ENCODE assay signal across 30 cellular contexts in the genomic region with DNA sequence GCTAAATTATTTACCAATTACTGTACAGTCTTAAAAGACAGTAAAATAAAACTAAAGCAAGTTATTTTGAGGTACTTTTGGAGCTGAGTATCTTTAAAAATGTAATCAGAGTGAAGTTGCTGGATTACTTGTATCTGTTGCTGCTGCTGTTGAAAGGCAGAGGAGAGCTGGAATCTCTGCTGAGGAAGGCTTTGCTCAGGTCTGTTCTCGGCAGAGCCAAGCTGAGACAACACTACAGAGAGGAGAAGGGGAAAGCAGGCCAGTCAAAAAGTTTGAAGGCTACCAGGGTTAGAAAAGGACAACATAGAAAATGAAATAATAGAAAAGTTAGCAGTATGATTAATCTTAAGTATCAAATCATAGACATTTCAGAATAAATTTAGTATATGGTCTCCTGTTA. TPM values are rescaled to one million over a fixed set of nuclear protein-coding genes. Genes with fewer than 3 reads are reported as not detected.
DNase-seq lines count a peak whose midpoint lies in the region; ATAC-seq, FAIRE-seq and TF ChIP-seq lines count a peak whose summit lies in the region.
"Had no signal": no experiment of that assay in that cellular context is flagged by ENCODE, and none has a peak within 500 bp of the region (broad histone marks: within the 10 kb centered on the region; RNA-seq: fewer than 3 reads in every experiment).

No MANE protein-coding gene starts in this region.

- no peak overlapping the region for H3K4me3 Mint-ChIP-seq in WTC11
- H3K4me3 Mint-ChIP-seq in mesothelial cell of epicardium: no peak overlapping the region
- H3K4me3 Mint-ChIP-seq: activated CD8-positive, alpha-beta memory T cell treated with anti-CD3 and anti-CD28 coated beads, Interleukin-2, amount 10 ng/mL, durations not matched to agents 7 days and 5 days; activated T-helper 1 cell treated with anti-CD3 and anti-CD28 coated beads, Interleukin-12 subunit alpha, Interleukin-12 subunit beta, Interleukin-2, Interleukin-4 antibody, amounts not matched to agents 30 ng/mL and 10 ng/mL and 1 ng/mL, durations not matched to agents 14 hours and 24 hours and 36 hours had no signal

- TF ChIP-seq CTCF in HepG2 (CRISPR knock-in tag; IDR thresholded peaks at IDR 0.05): no peak
- TF ChIP-seq CTCF in right lobe of liver (IDR thresholded peaks at IDR 0.05): no peak
- TF ChIP-seq CTCF in WTC11 (IDR thresholded peaks at IDR 0.05): no peak
- TF ChIP-seq CTCF in mesothelial cell of epicardium (IDR thresholded peaks at IDR 0.05; ENCODE audit: unreplicated experiment): no peak

- H3K9me3 ChIP-seq in HepG2 (ENCODE audit: low read length) (no peaks in the 10 kb centered on the region), right lobe of liver (no peaks in the 10 kb centered on the region)
- H3K9me3 ChIP-seq: Caco-2, colonic mucosa, right atrium auricular region, stomach, vagina had no signal

- DNase-seq in HepG2 (ENCODE audit: low spot score) (no peak), right lobe of liver (no peak), WTC11 (ENCODE audit: low spot score) (no peak), mesothelial cell of epicardium (ENCODE audit: low spot score in 2 of 2, unreplicated experiment in 2 of 2) (no peak), left cardiac atrium (no peak), NCI-H187 (lab: John Stamatoyannopoulos, UW) (no peak), DMS 273 treated with DMSO at 0.1 percent for 48 hours (lab: John Stamatoyannopoulos, UW) (no peak)
- DNase-seq: activated CD8-positive, alpha-beta memory T cell treated with anti-CD3 and anti-CD28 coated beads, Interleukin-2, amount 10 ng/mL, durations not matched to agents 7 days and 5 days; C1 segment of cervical spinal cord; Caco-2; colonic mucosa; effector CD4-positive, alpha-beta T cell; glutamatergic neuron; H7; Kasumi-1; mammary epithelial cell; NCI-H1436; NCI-H345; SIG-M5; stimulated activated CD4-positive, alpha-beta T cell treated with anti-CD3 and anti-CD28 coated beads, Interleukin-1b, Interleukin-23, amount 100 ng/mL, for 48 hours; stomach had no signal

- no peaks in the 10 kb centered on the region for H3K79me2 ChIP-seq in HepG2 (ENCODE audit: insufficient read depth, low read length)

- H3K27me3 Mint-ChIP-seq in WTC11 (ENCODE audit: low read depth) (no peaks in the 10 kb centered on the region), mesothelial cell of epicardium (ENCODE audit: low read depth) (no peaks in the 10 kb centered on the region)
- H3K27me3 Mint-ChIP-seq: activated CD8-positive, alpha-beta memory T cell treated with anti-CD3 and anti-CD28 coated beads, Interleukin-2, amount 10 ng/mL, durations not matched to agents 7 days and 5 days had no signal

- no peak overlapping the region for H3K27ac ChIP-seq in HepG2 (ENCODE audit: extremely low read length, insufficient read depth, low read length)
- no peak overlapping the region for H3K27ac ChIP-seq in right lobe of liver
- H3K27ac ChIP-seq: cardiac muscle cell, colonic mucosa, epithelial cell of prostate, HL-60, right atrium auricular region, stomach, vagina had no signal

- no peak for FAIRE-seq in HepG2 (lab: Jason Lieb, UNC)
- FAIRE-seq: astrocyte, G401.6 had no signal

- H3K27ac Mint-ChIP-seq in WTC11 (peak overlapping the region; percentile 88; the same call in 1 of the 2 replicates), mesothelial cell of epicardium (peak overlapping the region; percentile 22)
- H3K27ac Mint-ChIP-seq: activated CD8-positive, alpha-beta memory T cell treated with anti-CD3 and anti-CD28 coated beads, Interleukin-2, amount 10 ng/mL, durations not matched to agents 7 days and 5 days; activated T-helper 1 cell treated with anti-CD3 and anti-CD28 coated beads, Interleukin-12 subunit alpha, Interleukin-12 subunit beta, Interleukin-2, Interleukin-4 antibody, amounts not matched to agents 30 ng/mL and 10 ng/mL and 1 ng/mL, durations not matched to agents 14 hours and 24 hours and 36 hours had no signal

- TF ChIP-seq RAD21 in HepG2 (CRISPR knock-in tag; IDR thresholded peaks at IDR 0.05): no peak

- H3K9me3 Mint-ChIP-seq in WTC11 (no peaks in the 10 kb centered on the region), mesothelial cell of epicardium (peaks cover under 1% of the 10 kb centered on the region)
- H3K9me3 Mint-ChIP-seq: activated T-helper 1 cell treated with anti-CD3 and anti-CD28 coated beads, Interleukin-12 subunit alpha, Interleukin-12 subunit beta, Interleukin-2, Interleukin-4 antibody, amounts not matched to agents 30 ng/mL and 10 ng/mL and 1 ng/mL, durations not matched to agents 14 hours and 24 hours and 36 hours had no signal

- in situ Hi-C loops in HepG2 (cut with HindIII; ENCODE audit: extremely low pct_ligation_motif_present, low pct_unique_long_range_greater_than_20kb): no loop called here

- no peak for TF ChIP-seq POLR2A in HepG2 (IDR thresholded peaks at IDR 0.05; ENCODE audit: insufficient read depth in 1 of 2, low read depth in 2 of 2, low read length in 2 of 2)
- TF ChIP-seq POLR2A in right lobe of liver (IDR thresholded peaks at IDR 0.05): no peak

- H3K36me3 ChIP-seq in HepG2 (replicated peaks in 1 of 2; ENCODE audit: control insufficient read depth in 1 of 2, insufficient read depth in 2 of 2, low read length in 2 of 2) (peaks cover 7 to 66% of the 10 kb centered on the region in 2 experiments), right lobe of liver (peaks cover 6 to 64% (median 25%) of the 10 kb centered on the region in 4 donors)

- no TSS peak for BruUV-seq in HepG2 (replicated peaks; lab: Mats Ljungman, UMichigan)

- peaks cover 66% of the 10 kb centered on the region for H3K36me3 Mint-ChIP-seq in WTC11
- H3K36me3 Mint-ChIP-seq in mesothelial cell of epicardium: peaks cover 38% of the 10 kb centered on the region

- no peak for TF ChIP-seq EP300 in HepG2 (IDR thresholded peaks at IDR 0.05; ENCODE audit: low read depth in 2 of 2, low read length in 2 of 2)
- TF ChIP-seq EP300 in HepG2 (CRISPR knock-in tag; IDR thresholded peaks at IDR 0.05; ENCODE audit: borderline replicate concordance): no peak

- H3K4me1 Mint-ChIP-seq in WTC11: peaks cover 10% of the 10 kb centered on the region
- no peaks in the 10 kb centered on the region for H3K4me1 Mint-ChIP-seq in mesothelial cell of epicardium

- intact Hi-C loops in HepG2 (cut with micrococcal nuclease; ENCODE audit: unreplicated experiment): no loop called here
- intact Hi-C loops in right lobe of liver (cut with DNase I): no loop called here
- intact Hi-C loops in left cardiac atrium (cut with DNase I): no loop called here

- H2AFZ ChIP-seq in HepG2 (ENCODE audit: low read length): no peak overlapping the region

- CTCF ChIA-PET in HepG2 (lab: Yijun Ruan, JAX; ENCODE audit: low intra/inter-chr PET ratio, low total read pairs) (no interaction called here), WTC11 (lab: Charles Lee) (no interaction called here)

- no peaks in the 10 kb centered on the region for H4K20me1 ChIP-seq in HepG2 (ENCODE audit: insufficient read depth, low read length)

- H3K9ac ChIP-seq in HepG2 (ENCODE audit: insufficient read depth, low read depth, low read length): no peak overlapping the region

- H3K4me1 ChIP-seq in HepG2 (ENCODE audit: insufficient read depth, low read length) (no peaks in the 10 kb centered on the region), right lobe of liver (no peaks in the 10 kb centered on the region)
- H3K4me1 ChIP-seq: Caco-2, colonic mucosa, right atrium auricular region, stomach, vagina had no signal

- ATAC-seq in HepG2 (no peak; the same call in 2 of the 3 replicates), right lobe of liver (no peak), WTC11 (no peak), left cardiac atrium (no peak)
- ATAC-seq: activated CD8-positive, alpha-beta memory T cell treated with anti-CD3 and anti-CD28 coated beads, Interleukin-2, amount 10 ng/mL, durations not matched to agents 7 days and 5 days; Panc1 had no signal

- H3K4me3 ChIP-seq in HepG2 (replicated peaks in 1 of 3; ENCODE audit: insufficient read depth in 1 of 3, low read depth in 2 of 3, low read length in 3 of 3) (no peak overlapping the region), right lobe of liver (no peak overlapping the region)
- H3K4me3 ChIP-seq: cardiac muscle cell, colonic mucosa, right atrium auricular region, stomach, vagina had no signal

- H3K27me3 ChIP-seq in HepG2 (ENCODE audit: control insufficient read depth in 1 of 2, insufficient read depth in 2 of 2, low read length in 2 of 2) (no peaks in the 10 kb centered on the region), right lobe of liver (no peaks in the 10 kb centered on the region)
- H3K27me3 ChIP-seq: cardiac muscle cell, colonic mucosa, right atrium auricular region, stomach, vagina had no signal

- POLR2A ChIA-PET in HepG2 (lab: Yijun Ruan, JAX) (no interaction called here), WTC11 (lab: Charles Lee) (no interaction called here)

- no peak overlapping the region for H3K4me2 ChIP-seq in HepG2 (ENCODE audit: low read depth, low read length)

- WGBS in HepG2 (ENCODE audit: low lambda C conversion rate): 97% methylated on average over 1 of the region's 1 CpG
- 100% methylated on average over 1 of the region's 1 CpG for WGBS in right lobe of liver (ENCODE audit: insufficient coverage, low coverage, low lambda C conversion rate, missing lambda C conversion rate)

RNA-seq across cellular contexts. Expression of gene EXOSC8, which starts 9.8 kb away (rescaled TPM):
- 95.8 and 128 TPM in 2 replicates for total RNA-seq in HepG2 (2016; rRNA removed; fragmentation: Illumina TruSeq; extraction: Trizol)
- total RNA-seq in HepG2 (2016; cell fraction: cytosol; rRNA removed; fragmentation: Illumina TruSeq; extraction: Trizol; ENCODE audit: low read depth): 30.2 and 32.2 TPM in 2 replicates
- 93.9 and 124 TPM in 2 replicates for total RNA-seq in HepG2 (2016; cell fraction: insoluble cytoplasmic fraction; rRNA removed; fragmentation: Illumina TruSeq; extraction: Trizol)
- total RNA-seq in HepG2 (2016; cell fraction: membrane; rRNA removed; fragmentation: Illumina TruSeq; extraction: Trizol): 32.7 and 38.7 TPM in 2 replicates
- total RNA-seq in HepG2 (2016; cell fraction: nucleus; rRNA removed; fragmentation: Illumina TruSeq; extraction: Trizol): 63.2 and 66.3 TPM in 2 replicates
- polyA plus RNA-seq in HepG2 (2011; rRNA removed): 28.2 and 38.6 TPM in 2 replicates
- 17.6 and 18.4 TPM in 2 replicates for polyA plus RNA-seq in HepG2 (2011; cell fraction: cytosol; rRNA removed)
- polyA plus RNA-seq in HepG2 (2011; cell fraction: nucleus; rRNA removed): 30.3 and 35.7 TPM in 2 replicates
- polyA plus RNA-seq in HepG2 (2012): 40.5 and 59.2 TPM in 2 replicates
- polyA plus RNA-seq in HepG2 (2016; cell fraction: cytosol; fragmentation: Illumina TruSeq; extraction: Trizol; ENCODE audit: low read depth): 23.2 and 23.4 TPM in 2 replicates
- 124 and 130 TPM in 2 replicates for polyA plus RNA-seq in HepG2 (2016; cell fraction: insoluble cytoplasmic fraction; fragmentation: Illumina TruSeq; extraction: Trizol; ENCODE audit: low read depth)
- polyA plus RNA-seq in HepG2 (2016; cell fraction: membrane; fragmentation: Illumina TruSeq; extraction: Trizol; ENCODE audit: low read depth): 25.9 and 27.7 TPM in 2 replicates
- polyA plus RNA-seq in HepG2 (2016; cell fraction: nucleus; fragmentation: Illumina TruSeq; extraction: Trizol; ENCODE audit: insufficient read depth, low read depth): 118 and 135 TPM in 2 replicates
- polyA minus RNA-seq in HepG2 (2011; rRNA and poly(A)+ RNA removed; ENCODE audit: low replicate concordance): 7.3 and 17.5 TPM in 2 replicates
- polyA minus RNA-seq in HepG2 (2011; cell fraction: cytosol; rRNA and poly(A)+ RNA removed): 10.3 and 17.3 TPM in 2 replicates
- 26.2 and 26.4 TPM in 2 replicates for polyA minus RNA-seq in HepG2 (2011; cell fraction: nucleus; rRNA and poly(A)+ RNA removed)
- total RNA-seq in right lobe of liver: 10 to 100 TPM in 5 of 6 experiments, 1 to 10 TPM in 1; 9.3 to 14.4 (median 11.1) TPM
- 76.6 to 81.6 TPM (median 78.6 TPM) in 3 replicates for total RNA-seq in WTC11 (2021)
- 47.6 to 55.7 TPM (median 51.0 TPM) in 3 replicates for total RNA-seq in mesothelial cell of epicardium
- 10 to 100 TPM; 24.2 to 24.8 TPM for total RNA-seq in left cardiac atrium

RNA-seq across cellular contexts. Expression of gene ALG5, which starts 11.3 kb away (rescaled TPM):
- total RNA-seq in HepG2 (2016; rRNA removed; fragmentation: Illumina TruSeq; extraction: Trizol) (29.0 and 51.1 TPM in 2 replicates), right lobe of liver (10 to 100 TPM; 22.9 to 30.0 (median 28.5) TPM), WTC11 (2021) (18.4 to 19.8 TPM (median 19.6 TPM) in 3 replicates), mesothelial cell of epicardium (27.1 to 30.7 TPM (median 27.2 TPM) in 3 replicates), left cardiac atrium (10 to 100 TPM; 16.2 to 23.8 TPM)
- 23.5 and 24.8 TPM in 2 replicates for total RNA-seq in HepG2 (2016; cell fraction: cytosol; rRNA removed; fragmentation: Illumina TruSeq; extraction: Trizol; ENCODE audit: low read depth)
- total RNA-seq in HepG2 (2016; cell fraction: insoluble cytoplasmic fraction; rRNA removed; fragmentation: Illumina TruSeq; extraction: Trizol): 31.0 and 53.0 TPM in 2 replicates
- 24.4 and 24.7 TPM in 2 replicates for total RNA-seq in HepG2 (2016; cell fraction: membrane; rRNA removed; fragmentation: Illumina TruSeq; extraction: Trizol)
- total RNA-seq in HepG2 (2016; cell fraction: nucleus; rRNA removed; fragmentation: Illumina TruSeq; extraction: Trizol): 45.9 and 47.6 TPM in 2 replicates
- polyA plus RNA-seq in HepG2 (2011; rRNA removed): 24.5 and 27.8 TPM in 2 replicates
- polyA plus RNA-seq in HepG2 (2011; cell fraction: cytosol; rRNA removed): 10.7 and 18.2 TPM in 2 replicates
- 6.3 and 8.1 TPM in 2 replicates for polyA plus RNA-seq in HepG2 (2011; cell fraction: nucleus; rRNA removed)
- 21.9 and 24.5 TPM in 2 replicates for polyA plus RNA-seq in HepG2 (2012)
- polyA plus RNA-seq in HepG2 (2016; cell fraction: cytosol; fragmentation: Illumina TruSeq; extraction: Trizol; ENCODE audit: low read depth): 14.4 and 17.4 TPM in 2 replicates
- 25.0 and 27.4 TPM in 2 replicates for polyA plus RNA-seq in HepG2 (2016; cell fraction: insoluble cytoplasmic fraction; fragmentation: Illumina TruSeq; extraction: Trizol; ENCODE audit: low read depth)
- polyA plus RNA-seq in HepG2 (2016; cell fraction: membrane; fragmentation: Illumina TruSeq; extraction: Trizol; ENCODE audit: low read depth): 14.3 and 16.1 TPM in 2 replicates
- 56.0 and 59.6 TPM in 2 replicates for polyA plus RNA-seq in HepG2 (2016; cell fraction: nucleus; fragmentation: Illumina TruSeq; extraction: Trizol; ENCODE audit: insufficient read depth, low read depth)
- polyA minus RNA-seq in HepG2 (2011; rRNA and poly(A)+ RNA removed; ENCODE audit: low replicate concordance): 5.3 and 9.5 TPM in 2 replicates
- 6.9 and 12.7 TPM in 2 replicates for polyA minus RNA-seq in HepG2 (2011; cell fraction: cytosol; rRNA and poly(A)+ RNA removed)
- 22.5 and 42.6 TPM in 2 replicates for polyA minus RNA-seq in HepG2 (2011; cell fraction: nucleus; rRNA and poly(A)+ RNA removed)

RNA-seq across cellular contexts. Expression of gene SUPT20H, which starts 49.1 kb away (rescaled TPM):
- 33.9 and 35.0 TPM in 2 replicates for total RNA-seq in HepG2 (2016; rRNA removed; fragmentation: Illumina TruSeq; extraction: Trizol)
- total RNA-seq in HepG2 (2016; cell fraction: cytosol; rRNA removed; fragmentation: Illumina TruSeq; extraction: Trizol; ENCODE audit: low read depth): 21.9 and 24.9 TPM in 2 replicates
- 34.1 and 34.7 TPM in 2 replicates for total RNA-seq in HepG2 (2016; cell fraction: insoluble cytoplasmic fraction; rRNA removed; fragmentation: Illumina TruSeq; extraction: Trizol)
- 32.8 and 34.4 TPM in 2 replicates for total RNA-seq in HepG2 (2016; cell fraction: membrane; rRNA removed; fragmentation: Illumina TruSeq; extraction: Trizol)
- 67.4 and 70.1 TPM in 2 replicates for total RNA-seq in HepG2 (2016; cell fraction: nucleus; rRNA removed; fragmentation: Illumina TruSeq; extraction: Trizol)
- 52.1 and 63.6 TPM in 2 replicates for polyA plus RNA-seq in HepG2 (2011; rRNA removed)
- polyA plus RNA-seq in HepG2 (2011; cell fraction: cytosol; rRNA removed): 26.4 and 30.4 TPM in 2 replicates
- polyA plus RNA-seq in HepG2 (2011; cell fraction: nucleus; rRNA removed): 65.9 and 69.3 TPM in 2 replicates
- 24.2 and 31.8 TPM in 2 replicates for polyA plus RNA-seq in HepG2 (2012)
- polyA plus RNA-seq in HepG2 (2016; cell fraction: cytosol; fragmentation: Illumina TruSeq; extraction: Trizol; ENCODE audit: low read depth): 9.6 and 10.8 TPM in 2 replicates
- polyA plus RNA-seq in HepG2 (2016; cell fraction: insoluble cytoplasmic fraction; fragmentation: Illumina TruSeq; extraction: Trizol; ENCODE audit: low read depth): 40.7 and 43.9 TPM in 2 replicates
- 18.8 and 21.7 TPM in 2 replicates for polyA plus RNA-seq in HepG2 (2016; cell fraction: membrane; fragmentation: Illumina TruSeq; extraction: Trizol; ENCODE audit: low read depth)
- polyA plus RNA-seq in HepG2 (2016; cell fraction: nucleus; fragmentation: Illumina TruSeq; extraction: Trizol; ENCODE audit: insufficient read depth, low read depth): 73.4 and 78.0 TPM in 2 replicates
- polyA minus RNA-seq in HepG2 (2011; rRNA and poly(A)+ RNA removed; ENCODE audit: low replicate concordance): 19.3 and 30.9 TPM in 2 replicates
- 14.4 and 20.3 TPM in 2 replicates for polyA minus RNA-seq in HepG2 (2011; cell fraction: cytosol; rRNA and poly(A)+ RNA removed)
- 154 and 170 TPM in 2 replicates for polyA minus RNA-seq in HepG2 (2011; cell fraction: nucleus; rRNA and poly(A)+ RNA removed)
- total RNA-seq in right lobe of liver: 10 to 100 TPM; 14.0 to 18.1 (median 16.1) TPM
- total RNA-seq in WTC11 (2021): 61.4 to 68.0 TPM (median 64.3 TPM) in 3 replicates
- total RNA-seq in mesothelial cell of epicardium: 90.8 to 99.6 TPM (median 97.8 TPM) in 3 replicates
- 10 to 100 TPM; 26.9 to 28.1 TPM for total RNA-seq in left cardiac atrium
